23 cellular contexts compared by ENCODE assay signal in genomic region chr1:160307455-160307854, GRCh38. TPM values are rescaled to one million over a fixed set of nuclear protein-coding genes. Genes with fewer than 3 reads are reported as not detected.
DNase-seq lines count a peak whose midpoint lies in the region; FAIRE-seq and TF ChIP-seq lines count a peak whose summit lies in the region.
"Had no signal": no experiment of that assay in that cellular context is flagged by ENCODE, and none has a peak within 500 bp of the region (broad histone marks: within the 10 kb centered on the region; RNA-seq: fewer than 3 reads in every experiment).

No MANE protein-coding gene starts in this region.

- H3K9me3 ChIP-seq in AG04450 (ENCODE audit: control insufficient read depth, insufficient read depth, low read length) (no peaks in the 10 kb centered on the region), H1 (ENCODE audit: insufficient read depth in 2 of 2, low read depth in 1 of 2, low read length in 1 of 2) (no peaks in the 10 kb centered on the region)
- H3K9me3 ChIP-seq: A549, ascending aorta, esophagus squamous epithelium, left lung, prostate gland had no signal

- TF ChIP-seq EP300 in H1 (IDR thresholded peaks at IDR 0.05; ENCODE audit: borderline replicate concordance in 1 of 2, low read depth in 2 of 2, low read length in 2 of 2) = no peak

- H3K23ac ChIP-seq in H1 (ENCODE audit: insufficient read length) = no peak overlapping the region

- no peak overlapping the region for H3K56ac ChIP-seq in H1 (replicated peaks; ENCODE audit: insufficient read length, low read depth, low read length)

- no peak overlapping the region for H4K91ac ChIP-seq in H1 (replicated peaks; ENCODE audit: insufficient read length, low read length)

- H3K4me3 ChIP-seq in AG04450 (ENCODE audit: low read depth, low read length) (no peak overlapping the region), H1 (ENCODE audit: extremely low read depth in 1 of 4, insufficient read depth in 2 of 4, low read depth in 3 of 4, low read length in 4 of 4) (0 out of 8 replicates have a peak overlapping the region, but pooled peaks of 1 of the 4 experiments have one; percentile 12)
- H3K4me3 ChIP-seq: A549, ascending aorta, esophagus squamous epithelium, left lung, prostate gland had no signal

- TF ChIP-seq CTCF in AG04450 (IDR thresholded peaks at IDR 0.05; ENCODE audit: low read depth, low read length) = no peak
- no peak for TF ChIP-seq CTCF in H1 (IDR thresholded peaks at IDR 0.05; ENCODE audit: control extremely low read depth in 1 of 3, insufficient read depth in 1 of 3, low read depth in 1 of 3, low read length in 3 of 3)

- POLR2A ChIA-PET in AG04450 (lab: Yijun Ruan, JAX) (no interaction called here), H1 (lab: Charles Lee; ENCODE audit: partially characterized antibody) (interaction anchor here (0.8 to 3.1 kb wide), 8 partner anchors 15 to 72 kb away, joined by 3 to 13 read pairs (median 3); partner anchors contain the start of genes DCAF8 and PEX19)

- H3K4me1 ChIP-seq in H1 (replicated peaks in 1 of 4; ENCODE audit: control insufficient read depth in 3 of 4, insufficient read depth in 4 of 4, low read length in 3 of 4) = peaks cover 4 to 11% (median 8%) of the 10 kb centered on the region in 4 experiments
- H3K4me1 ChIP-seq: A549, ascending aorta, esophagus squamous epithelium, left lung, prostate gland had no signal

- no peaks in the 10 kb centered on the region for H3K9me3 Mint-ChIP-seq in activated CD4-positive, alpha-beta T cell treated with anti-CD3 and anti-CD28 coated beads, Interleukin-2, amount 10 ng/mL, durations not matched to agents 24 days and 14 days
- H3K9me3 Mint-ChIP-seq: CD8-positive, alpha-beta T cell; dendritic cell treated with granulocyte-macrophage colony-stimulating factor and Interleukin-4, amounts not matched to agents 40 ng/mL and 50 ng/mL, for 4 days; naive thymus-derived CD8-positive, alpha-beta T cell; stimulated activated naive CD8-positive, alpha-beta T cell treated with anti-CD3 and anti-CD28 coated beads, Interleukin-15, Interleukin-2, amounts not matched to agents 100 ng/mL and 50 ng/mL, for 24 hours had no signal

- H3K14ac ChIP-seq in H1 (ENCODE audit: insufficient read length) = no peak overlapping the region

- no peak overlapping the region for H2AK5ac ChIP-seq in H1 (ENCODE audit: low read depth, low read length)

- FAIRE-seq in H1 (lab: Jason Lieb, UNC) = peak; percentile 96
- FAIRE-seq: A549 had no signal

- H3K27ac Mint-ChIP-seq in activated CD4-positive, alpha-beta T cell treated with anti-CD3 and anti-CD28 coated beads, Interleukin-2, amount 10 ng/mL, durations not matched to agents 24 days and 14 days = no peak overlapping the region
- H3K27ac Mint-ChIP-seq: CD8-positive, alpha-beta T cell; dendritic cell treated with granulocyte-macrophage colony-stimulating factor and Interleukin-4, amounts not matched to agents 40 ng/mL and 50 ng/mL, for 4 days; stimulated activated naive CD8-positive, alpha-beta T cell treated with anti-CD3 and anti-CD28 coated beads, Interleukin-15, Interleukin-2, amounts not matched to agents 100 ng/mL and 50 ng/mL, for 24 hours had no signal

- CTCF ChIA-PET in AG04450 (lab: Charles Lee) (interaction anchor here (1.5 to 5.8 kb wide), 3 partner anchors 15 to 114 kb away, joined by 4 to 43 read pairs (median 5); no protein-coding TSS in a partner anchor), H1 (lab: Charles Lee; ENCODE audit: partially characterized antibody) (interaction anchor here (0.8 to 2.7 kb wide), 7 partner anchors 12 to 55 kb away, joined by 3 to 23 read pairs (median 4); no protein-coding TSS in a partner anchor)

- H3K4ac ChIP-seq in H1 (replicated peaks; ENCODE audit: insufficient read length, low read depth, low read length) = no peak overlapping the region

- no peak overlapping the region; the same call in 1 of the 2 replicates for H2BK5ac ChIP-seq in H1 (ENCODE audit: low read depth, low read length)

- no peak overlapping the region for H4K8ac ChIP-seq in H1 (ENCODE audit: extremely low read depth, insufficient read depth, low read length)

- peaks cover 0 to 2% of the 10 kb centered on the region in 2 experiments for H4K20me1 ChIP-seq in H1 (replicated peaks in 1 of 2; ENCODE audit: control insufficient read depth in 1 of 2, insufficient read depth in 2 of 2, low read length in 2 of 2)

- H3K79me2 ChIP-seq in H1 (ENCODE audit: control insufficient read depth in 1 of 2, insufficient read depth in 2 of 2, low read length in 2 of 2) = no peaks in the 10 kb centered on the region

- no peak overlapping the region for H2BK15ac ChIP-seq in H1 (ENCODE audit: low read length)

- no peak overlapping the region for H3K4me3 Mint-ChIP-seq in activated CD4-positive, alpha-beta T cell treated with anti-CD3 and anti-CD28 coated beads, Interleukin-2, amount 10 ng/mL, durations not matched to agents 24 days and 14 days
- H3K4me3 Mint-ChIP-seq: CD8-positive, alpha-beta T cell; dendritic cell treated with granulocyte-macrophage colony-stimulating factor and Interleukin-4, amounts not matched to agents 40 ng/mL and 50 ng/mL, for 4 days; naive thymus-derived CD8-positive, alpha-beta T cell; stimulated activated naive CD8-positive, alpha-beta T cell treated with anti-CD3 and anti-CD28 coated beads, Interleukin-15, Interleukin-2, amounts not matched to agents 100 ng/mL and 50 ng/mL, for 24 hours had no signal

- H3K4me1 Mint-ChIP-seq in activated CD4-positive, alpha-beta T cell treated with anti-CD3 and anti-CD28 coated beads, Interleukin-2, amount 10 ng/mL, durations not matched to agents 24 days and 14 days = peaks cover 2% of the 10 kb centered on the region

- TF ChIP-seq RAD21 in H1 (IDR thresholded peaks at IDR 0.05 in 1 of 2, conservative IDR thresholded peaks at IDR 0.05 in 1 of 2; ENCODE audit: low read depth in 2 of 2, low read length in 2 of 2) = no peak

- DNase-seq in AG04450 (ENCODE audit: low read depth, low spot score) (no peak), MV-4-11 (lab: John Stamatoyannopoulos, UW) (peak; percentile 2), H1 (ENCODE audit: low read depth in 1 of 2, low spot score in 2 of 2) (peak in 1 of 2 experiments; percentile 56), iPS-NIHi11 (ENCODE audit: low spot score) (peak; percentile 63), mucosa of gallbladder (ENCODE audit: low spot score) (no peak), NCI-H226 (no peak), NK-92 (lab: John Stamatoyannopoulos, UW; ENCODE audit: unreplicated experiment) (no peak)
- no peak for DNase-seq in activated CD4-positive, alpha-beta T cell treated with anti-CD3 and anti-CD28 coated beads, Interleukin-2, amount 10 ng/mL, durations not matched to agents 24 days and 14 days
- DNase-seq: activated gamma-delta T cell; CD8-positive, alpha-beta T cell; DND-41; esophagus squamous epithelium; IMR-90; left lung; naive thymus-derived CD8-positive, alpha-beta T cell; NCI-H2107; SHP77 treated with DMSO at 0.1 percent for 48 hours; T-helper 2 cell had no signal

- H3K18ac ChIP-seq in H1 (ENCODE audit: extremely low read depth, low read length) = no peak overlapping the region

- no peaks in the 10 kb centered on the region for H3K79me1 ChIP-seq in H1 (ENCODE audit: low read depth, low read length)

- WGBS in H1 (ENCODE audit: extremely low coverage in 1 of 2, insufficient coverage in 1 of 2, insufficient read length in 1 of 2, insufficient replicate concordance in 2 of 2, low coverage in 1 of 2, low lambda C conversion rate in 2 of 2, missing lambda C conversion rate in 1 of 2), 2 experiments = 48% methylated on average over 4 of the region's 4 CpGs; no CpG with 5 or more reads in 1 of the 2 experiments

- peaks cover 22 to 60% (median 49%) of the 10 kb centered on the region in 4 experiments for H3K36me3 ChIP-seq in H1 (ENCODE audit: control insufficient read depth in 2 of 4, insufficient read depth in 4 of 4, low read length in 3 of 4)

- H3K27me3 ChIP-seq in AG04450 (ENCODE audit: control insufficient read depth, insufficient read depth, low read length) = no peaks in the 10 kb centered on the region
- no peaks in the 10 kb centered on the region for H3K27me3 ChIP-seq in H1 (replicated peaks in 1 of 4; ENCODE audit: control insufficient read depth in 3 of 4, extremely low read depth in 1 of 4, insufficient read depth in 3 of 4, low read length in 3 of 4)
- H3K27me3 ChIP-seq: ascending aorta, esophagus squamous epithelium, left lung had no signal

- no peak overlapping the region for H2BK20ac ChIP-seq in H1 (ENCODE audit: low read length)

- H2BK120ac ChIP-seq in H1 (replicated peaks; ENCODE audit: low read depth, low read length) = no peak overlapping the region

- peak overlapping the region; percentile 3 to 40 for H3K4me2 ChIP-seq in H1 (ENCODE audit: insufficient read depth in 1 of 2, low read depth in 2 of 2, low read length in 2 of 2)
- H3K4me2 ChIP-seq: A549 had no signal

- H2BK12ac ChIP-seq in H1 (ENCODE audit: low read depth, low read length) = 0 out of 2 replicates have a peak overlapping the region, but pooled peaks have one; percentile 62

- no peaks in the 10 kb centered on the region for H3K23me2 ChIP-seq in H1 (ENCODE audit: low read depth, low read length)

- H2AFZ ChIP-seq in H1 (ENCODE audit: low read length) = no peak overlapping the region

- no peak for TF ChIP-seq POLR2A in H1 (IDR thresholded peaks at IDR 0.05; ENCODE audit: control extremely low read depth in 1 of 2, low read depth in 2 of 2, low read length in 2 of 2)

- no peak overlapping the region for H3K9ac ChIP-seq in H1 (replicated peaks in 1 of 4; ENCODE audit: extremely low read depth in 1 of 4, low read depth in 3 of 4, low read length in 3 of 4)

- intact Hi-C loops in activated CD4-positive, alpha-beta T cell treated with anti-CD3 and anti-CD28 coated beads, Interleukin-2, amount 10 ng/mL, durations not matched to agents 24 days and 14 days (cut with micrococcal nuclease) = no loop called here

- peaks cover 64% of the 10 kb centered on the region for H3K36me3 Mint-ChIP-seq in activated CD4-positive, alpha-beta T cell treated with anti-CD3 and anti-CD28 coated beads, Interleukin-2, amount 10 ng/mL, durations not matched to agents 24 days and 14 days (ENCODE audit: low read depth)

- no peaks in the 10 kb centered on the region for H3K27me3 Mint-ChIP-seq in activated CD4-positive, alpha-beta T cell treated with anti-CD3 and anti-CD28 coated beads, Interleukin-2, amount 10 ng/mL, durations not matched to agents 24 days and 14 days
- H3K27me3 Mint-ChIP-seq: dendritic cell treated with granulocyte-macrophage colony-stimulating factor and Interleukin-4, amounts not matched to agents 40 ng/mL and 50 ng/mL, for 4 days; naive thymus-derived CD8-positive, alpha-beta T cell; stimulated activated naive CD8-positive, alpha-beta T cell treated with anti-CD3 and anti-CD28 coated beads, Interleukin-15, Interleukin-2, amounts not matched to agents 100 ng/mL and 50 ng/mL, for 24 hours had no signal

- H4K5ac ChIP-seq in H1 (ENCODE audit: insufficient read length, low read depth, low read length) = no peak overlapping the region

- peak overlapping the region; percentile 25 for H3K27ac ChIP-seq in AG04450 (ENCODE audit: low read depth, low read length)
- H3K27ac ChIP-seq in H1 (ENCODE audit: low read depth, low read length) = no peak overlapping the region
- H3K27ac ChIP-seq: A549, ascending aorta, esophagus squamous epithelium, left lung had no signal

RNA-seq across cellular contexts. Expression of gene PEX19, which starts 22.5 kb away (rescaled TPM):
- polyA plus RNA-seq in AG04450 (2011; rRNA removed) (77.2 and 87.5 TPM in 2 replicates), H1 (2011; rRNA removed) (36.4 and 50.4 TPM in 2 replicates)
- polyA minus RNA-seq in AG04450 (2011; rRNA and poly(A)+ RNA removed) = 48.2 and 50.6 TPM in 2 replicates
- 80.2 TPM in 2 replicates for total RNA-seq in H1 (2021; fragmentation: NEBNext Ultra II Directional; extraction: Animal tissue kit (Norgen Biotek cat#: 25700))
- 48.4 TPM for polyA plus RNA-seq in H1 (2011; cell fraction: cytosol; rRNA removed)
- 35.9 TPM for polyA plus RNA-seq in H1 (2011; cell fraction: nucleus; rRNA removed)
- polyA plus RNA-seq in H1 (2012, experiment 1 of 2) = 55.8 to 63.3 TPM (median 57.7 TPM) in 4 replicates
- 34.3 TPM for polyA plus RNA-seq in H1 (2012, experiment 2 of 2)
- polyA plus RNA-seq in H1 (2013, experiment 1 of 2) = 33.4 TPM
- polyA plus RNA-seq in H1 (2013, experiment 2 of 2) = 32.0 TPM
- 76.8 and 97.3 TPM in 2 replicates for polyA minus RNA-seq in H1 (2011; rRNA and poly(A)+ RNA removed)
- polyA minus RNA-seq in H1 (2011; cell fraction: cytosol; rRNA and poly(A)+ RNA removed) = 28.8 TPM
- 69.6 TPM for polyA minus RNA-seq in H1 (2011; cell fraction: nucleus; rRNA and poly(A)+ RNA removed)
- total RNA-seq in mucosa of gallbladder = 75.7 TPM
- total RNA-seq in activated CD4-positive, alpha-beta T cell treated with anti-CD3 and anti-CD28 coated beads, Interleukin-2, amount 10 ng/mL, durations not matched to agents 24 days and 14 days = 51.8 and 60.2 TPM in 2 replicates

RNA-seq across cellular contexts. Expression of gene COPA, which starts 35.6 kb away (rescaled TPM):
- 366 and 384 TPM in 2 replicates for polyA plus RNA-seq in AG04450 (2011; rRNA removed)
- 475 and 499 TPM in 2 replicates for polyA minus RNA-seq in AG04450 (2011; rRNA and poly(A)+ RNA removed)
- total RNA-seq in H1 (2021; fragmentation: NEBNext Ultra II Directional; extraction: Animal tissue kit (Norgen Biotek cat#: 25700)) = 115 TPM in 2 replicates
- 56.4 and 78.2 TPM in 2 replicates for polyA plus RNA-seq in H1 (2011; rRNA removed)
- polyA plus RNA-seq in H1 (2011; cell fraction: cytosol; rRNA removed) = 88.6 TPM
- polyA plus RNA-seq in H1 (2011; cell fraction: nucleus; rRNA removed) = 66.2 TPM
- 69.4 to 92.6 TPM (median 83.5 TPM) in 4 replicates for polyA plus RNA-seq in H1 (2012, experiment 1 of 2)
- polyA plus RNA-seq in H1 (2012, experiment 2 of 2) = 17.5 TPM
- polyA plus RNA-seq in H1 (2013, experiment 1 of 2) = 71.0 TPM
- polyA plus RNA-seq in H1 (2013, experiment 2 of 2) = 63.2 TPM
- 207 and 312 TPM in 2 replicates for polyA minus RNA-seq in H1 (2011; rRNA and poly(A)+ RNA removed)
- 114 TPM for polyA minus RNA-seq in H1 (2011; cell fraction: cytosol; rRNA and poly(A)+ RNA removed)
- 92.1 TPM for polyA minus RNA-seq in H1 (2011; cell fraction: nucleus; rRNA and poly(A)+ RNA removed)
- 164 TPM for total RNA-seq in mucosa of gallbladder
- 116 and 125 TPM in 2 replicates for total RNA-seq in activated CD4-positive, alpha-beta T cell treated with anti-CD3 and anti-CD28 coated beads, Interleukin-2, amount 10 ng/mL, durations not matched to agents 24 days and 14 days

RNA-seq across cellular contexts. Expression of gene NCSTN, which starts 35.7 kb away (rescaled TPM):
- polyA plus RNA-seq in AG04450 (2011; rRNA removed) (189 and 195 TPM in 2 replicates), H1 (2011; rRNA removed) (115 and 125 TPM in 2 replicates)
- polyA minus RNA-seq in AG04450 (2011; rRNA and poly(A)+ RNA removed) = 144 and 167 TPM in 2 replicates
- total RNA-seq in H1 (2021; fragmentation: NEBNext Ultra II Directional; extraction: Animal tissue kit (Norgen Biotek cat#: 25700)) = 64.7 and 70.1 TPM in 2 replicates
- polyA plus RNA-seq in H1 (2011; cell fraction: cytosol; rRNA removed) = 102 TPM
- 156 TPM for polyA plus RNA-seq in H1 (2011; cell fraction: nucleus; rRNA removed)
- polyA plus RNA-seq in H1 (2012, experiment 1 of 2) = 65.3 to 79.1 TPM (median 68.2 TPM) in 4 replicates
- polyA plus RNA-seq in H1 (2012, experiment 2 of 2) = 47.5 TPM
- polyA plus RNA-seq in H1 (2013, experiment 1 of 2) = 139 TPM
- 132 TPM for polyA plus RNA-seq in H1 (2013, experiment 2 of 2)
- 118 and 137 TPM in 2 replicates for polyA minus RNA-seq in H1 (2011; rRNA and poly(A)+ RNA removed)
- 34.7 TPM for polyA minus RNA-seq in H1 (2011; cell fraction: cytosol; rRNA and poly(A)+ RNA removed)
- polyA minus RNA-seq in H1 (2011; cell fraction: nucleus; rRNA and poly(A)+ RNA removed) = 66.9 TPM
- total RNA-seq in mucosa of gallbladder = 106 TPM
- 73.6 and 81.1 TPM in 2 replicates for total RNA-seq in activated CD4-positive, alpha-beta T cell treated with anti-CD3 and anti-CD28 coated beads, Interleukin-2, amount 10 ng/mL, durations not matched to agents 24 days and 14 days

RNA-seq across cellular contexts. Expression of gene DCAF8, which starts 45.1 kb away (rescaled TPM):
- 108 and 111 TPM in 2 replicates for polyA plus RNA-seq in AG04450 (2011; rRNA removed)
- 96.4 and 105 TPM in 2 replicates for polyA minus RNA-seq in AG04450 (2011; rRNA and poly(A)+ RNA removed)
- total RNA-seq in H1 (2021; fragmentation: NEBNext Ultra II Directional; extraction: Animal tissue kit (Norgen Biotek cat#: 25700)) = 110 and 113 TPM in 2 replicates
- 68.2 and 86.3 TPM in 2 replicates for polyA plus RNA-seq in H1 (2011; rRNA removed)
- polyA plus RNA-seq in H1 (2011; cell fraction: cytosol; rRNA removed) = 109 TPM
- polyA plus RNA-seq in H1 (2011; cell fraction: nucleus; rRNA removed) = 282 TPM
- polyA plus RNA-seq in H1 (2012, experiment 1 of 2) = 108 to 124 TPM (median 115 TPM) in 4 replicates
- polyA plus RNA-seq in H1 (2012, experiment 2 of 2) = 31.3 TPM
- polyA plus RNA-seq in H1 (2013, experiment 1 of 2) = 82.1 TPM
- 76.5 TPM for polyA plus RNA-seq in H1 (2013, experiment 2 of 2)
- 111 and 133 TPM in 2 replicates for polyA minus RNA-seq in H1 (2011; rRNA and poly(A)+ RNA removed)
- polyA minus RNA-seq in H1 (2011; cell fraction: cytosol; rRNA and poly(A)+ RNA removed) = 66.3 TPM
- 167 TPM for polyA minus RNA-seq in H1 (2011; cell fraction: nucleus; rRNA and poly(A)+ RNA removed)
- 147 TPM for total RNA-seq in mucosa of gallbladder
- total RNA-seq in activated CD4-positive, alpha-beta T cell treated with anti-CD3 and anti-CD28 coated beads, Interleukin-2, amount 10 ng/mL, durations not matched to agents 24 days and 14 days = 117 and 121 TPM in 2 replicates

RNA-seq across cellular contexts. Expression of gene NHLH1, which starts 59.4 kb away (rescaled TPM):
- polyA plus RNA-seq in AG04450 (2011; rRNA removed) = 0.19 and 0.35 TPM in 2 replicates
- 0.14 TPM in 1 of 2 replicates, not detected in the other for polyA minus RNA-seq in AG04450 (2011; rRNA and poly(A)+ RNA removed)
- 0.39 and 0.48 TPM in 2 replicates for total RNA-seq in H1 (2021; fragmentation: NEBNext Ultra II Directional; extraction: Animal tissue kit (Norgen Biotek cat#: 25700))
- polyA plus RNA-seq in H1 (2011; rRNA removed) = 0.91 and 1.2 TPM in 2 replicates
- 0.75 TPM for polyA plus RNA-seq in H1 (2011; cell fraction: cytosol; rRNA removed)
- polyA plus RNA-seq in H1 (2011; cell fraction: nucleus; rRNA removed) = 2.0 TPM
- polyA plus RNA-seq in H1 (2012, experiment 1 of 2) = 0.61 to 0.89 TPM (median 0.72 TPM) in 4 replicates
- polyA plus RNA-seq in H1 (2012, experiment 2 of 2) = 0.30 TPM
- polyA plus RNA-seq in H1 (2013, experiment 1 of 2) = 0.59 TPM
- 0.46 TPM for polyA plus RNA-seq in H1 (2013, experiment 2 of 2)
- 0.27 and 0.98 TPM in 2 replicates for polyA minus RNA-seq in H1 (2011; rRNA and poly(A)+ RNA removed)
- not detected for polyA minus RNA-seq in H1 (2011; cell fraction: cytosol; rRNA and poly(A)+ RNA removed)
- polyA minus RNA-seq in H1 (2011; cell fraction: nucleus; rRNA and poly(A)+ RNA removed) = 0.80 TPM
- not detected for total RNA-seq in mucosa of gallbladder
- total RNA-seq in activated CD4-positive, alpha-beta T cell treated with anti-CD3 and anti-CD28 coated beads, Interleukin-2, amount 10 ng/mL, durations not matched to agents 24 days and 14 days = 0.40 and 0.54 TPM in 2 replicates
- total RNA-seq: ascending aorta, IMR-90, prostate gland had no signal
- polyA plus RNA-seq: naive thymus-derived CD8-positive, alpha-beta T cell had no signal

Comparison
In these comparisons a context has a peak if more than half of its experiments do, and no peak if none do; other contexts are left out.
1. DNase-seq: peak in MV-4-11 (single experiment) and iPS-NIHi11 (single experiment); none in AG04450 (single experiment), mucosa of gallbladder (single experiment), NCI-H226 (single experiment), activated CD4-positive, alpha-beta T cell treated with anti-CD3 and anti-CD28 coated beads, Interleukin-2, amount 10 ng/mL, durations not matched to agents 24 days and 14 days (single experiment) and NK-92 (single experiment).